ENCODE assay signal across 7 cellular contexts in the genomic region with DNA sequence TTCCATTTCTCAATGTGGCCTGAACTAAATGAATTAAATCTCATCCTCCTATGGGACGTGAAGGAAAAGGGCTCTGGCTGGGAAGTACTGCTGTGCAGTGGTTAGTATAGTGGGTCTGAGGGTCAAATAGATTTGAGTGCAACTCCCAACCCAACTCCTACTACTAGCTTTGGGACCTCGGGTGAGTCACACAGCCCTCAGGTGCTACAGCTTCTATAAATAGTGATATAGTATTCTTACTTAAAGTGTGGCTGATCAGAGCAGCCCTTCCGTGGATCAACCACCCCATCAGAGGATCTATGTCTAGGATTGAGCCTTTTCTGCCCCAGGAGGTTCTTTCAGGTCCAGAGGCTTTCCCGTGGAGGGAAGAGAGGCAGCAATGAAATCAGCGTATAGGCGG. TPM values are rescaled to one million over a fixed set of nuclear protein-coding genes. Genes with fewer than 3 reads are reported as not detected.
DNase-seq lines count a peak whose midpoint lies in the region; ATAC-seq, FAIRE-seq and TF ChIP-seq lines count a peak whose summit lies in the region.

No MANE protein-coding gene starts in this region.

- DNase-seq in activated T-helper 2 cell treated with anti-CD3 and anti-CD28 coated beads, Interferon-gamma antibody, Interleukin-2, Interleukin-4, amounts not matched to agents 10 μg/mL and 5 μg/mL and 100 μg/mL, durations not matched to agents 14 hours and 24 hours and 36 hours (ENCODE audit: low spot score): no peak
- no peak for DNase-seq in substantia nigra (lab: John Stamatoyannopoulos, UW)
- DNase-seq in GM12892 (ENCODE audit: insufficient read length): no peak
- DNase-seq in GM19238 (ENCODE audit: insufficient read length, low spot score): no peak

- H3K27ac ChIP-seq in HUES48 (ENCODE audit: low read depth, low read length): peak overlapping the region; percentile 59
- H3K27ac ChIP-seq in substantia nigra (ENCODE audit: low read depth, low read length, poor library complexity, severe bottlenecking): peak overlapping the region; percentile 27

- peak overlapping the region; percentile 90 for H3K4me3 Mint-ChIP-seq in activated T-helper 2 cell treated with anti-CD3 and anti-CD28 coated beads, Interferon-gamma antibody, Interleukin-2, Interleukin-4, amounts not matched to agents 10 μg/mL and 5 μg/mL and 100 μg/mL, durations not matched to agents 14 hours and 24 hours and 36 hours (ENCODE audit: low read depth)

- H3K9me3 ChIP-seq in HUES48 (ENCODE audit: control insufficient read depth, insufficient read depth, low read length) (no peaks in the 10 kb centered on the region), iPS-18c (ENCODE audit: control insufficient read depth, insufficient read depth, low read length) (no peaks in the 10 kb centered on the region)

- H3K27me3 ChIP-seq in HUES48 (ENCODE audit: control insufficient read depth, insufficient read depth, low read length): no peaks in the 10 kb centered on the region; the same call in 1 of the 2 replicates

- no peak for ATAC-seq in GM21786 (IDR thresholded peaks at IDR 0.05; ENCODE audit: unreplicated experiment)

- H3K4me3 ChIP-seq in HUES48 (ENCODE audit: low read depth, low read length) (peak overlapping the region; percentile 83), iPS-18c (ENCODE audit: insufficient read depth, low read depth, low read length) (peak overlapping the region; percentile 82)

- peaks cover 13% of the 10 kb centered on the region for H3K4me1 Mint-ChIP-seq in activated T-helper 2 cell treated with anti-CD3 and anti-CD28 coated beads, Interferon-gamma antibody, Interleukin-2, Interleukin-4, amounts not matched to agents 10 μg/mL and 5 μg/mL and 100 μg/mL, durations not matched to agents 14 hours and 24 hours and 36 hours (ENCODE audit: low read depth)

- intact Hi-C loops in activated T-helper 2 cell treated with anti-CD3 and anti-CD28 coated beads, Interferon-gamma antibody, Interleukin-2, Interleukin-4, amounts not matched to agents 10 μg/mL and 5 μg/mL and 100 μg/mL, durations not matched to agents 14 hours and 24 hours and 36 hours (cut with micrococcal nuclease): loop anchor here (1.0 to 10.0 kb wide), 4 partner anchors 15 to 202 kb away; no protein-coding TSS in a partner anchor

- FAIRE-seq in GM12892 (lab: Jason Lieb, UNC): no peak

- no peaks in the 10 kb centered on the region for H3K36me3 Mint-ChIP-seq in activated T-helper 2 cell treated with anti-CD3 and anti-CD28 coated beads, Interferon-gamma antibody, Interleukin-2, Interleukin-4, amounts not matched to agents 10 μg/mL and 5 μg/mL and 100 μg/mL, durations not matched to agents 14 hours and 24 hours and 36 hours (ENCODE audit: low read depth)

- H3K27me3 Mint-ChIP-seq in activated T-helper 2 cell treated with anti-CD3 and anti-CD28 coated beads, Interferon-gamma antibody, Interleukin-2, Interleukin-4, amounts not matched to agents 10 μg/mL and 5 μg/mL and 100 μg/mL, durations not matched to agents 14 hours and 24 hours and 36 hours (ENCODE audit: low read depth): peaks cover 78% of the 10 kb centered on the region

- no peak for TF ChIP-seq POLR2A in GM12892 (IDR thresholded peaks at IDR 0.05; ENCODE audit: low read depth, low read length)

- H3K9ac ChIP-seq in HUES48 (ENCODE audit: low read depth, low read length): no peak overlapping the region

- H3K36me3 ChIP-seq in HUES48 (ENCODE audit: control insufficient read depth, insufficient read depth, low read length): 0 out of 2 replicates have a peak, but pooled peaks cover 4% of the 10 kb centered on the region

- no peaks in the 10 kb centered on the region for H3K9me3 Mint-ChIP-seq in activated T-helper 2 cell treated with anti-CD3 and anti-CD28 coated beads, Interferon-gamma antibody, Interleukin-2, Interleukin-4, amounts not matched to agents 10 μg/mL and 5 μg/mL and 100 μg/mL, durations not matched to agents 14 hours and 24 hours and 36 hours

- H3K27ac Mint-ChIP-seq in activated T-helper 2 cell treated with anti-CD3 and anti-CD28 coated beads, Interferon-gamma antibody, Interleukin-2, Interleukin-4, amounts not matched to agents 10 μg/mL and 5 μg/mL and 100 μg/mL, durations not matched to agents 14 hours and 24 hours and 36 hours: no peak overlapping the region

- peaks cover 21% of the 10 kb centered on the region for H3K4me1 ChIP-seq in HUES48 (ENCODE audit: control insufficient read depth, insufficient read depth, low read length)

RNA-seq across cellular contexts. Expression of gene UST, which starts 0.9 kb away (rescaled TPM):
- total RNA-seq in activated T-helper 2 cell treated with anti-CD3 and anti-CD28 coated beads, Interferon-gamma antibody, Interleukin-2, Interleukin-4, amounts not matched to agents 10 μg/mL and 5 μg/mL and 100 μg/mL, durations not matched to agents 14 hours and 24 hours and 36 hours: 0.92 and 1.3 TPM in 2 replicates
- 4.7 TPM for polyA plus RNA-seq in GM12892 (2012; ENCODE audit: missing spikeins)
